In genomic region chr4:55318541-55319129, GRCh38 we compare ENCODE assay signal across 18 cellular contexts. TPM values are rescaled to one million over a fixed set of nuclear protein-coding genes. Genes with fewer than 3 reads are reported as not detected.
A peak's percentile ranks its signal among the peaks of the same experiment; 100 is the strongest.
DNase-seq lines count a peak whose midpoint lies in the region; ATAC-seq, FAIRE-seq and TF ChIP-seq lines count a peak whose summit lies in the region.
"Had no signal": no experiment of that assay in that cellular context is flagged by ENCODE, and none has a peak within 500 bp of the region (broad histone marks: within the 10 kb centered on the region; RNA-seq: fewer than 3 reads in every experiment).

No MANE protein-coding gene starts in this region.

- no peaks in the 10 kb centered on the region for H3K36me3 Mint-ChIP-seq in Calu3 (ENCODE audit: insufficient read depth, unreplicated experiment)
- no peaks in the 10 kb centered on the region for H3K36me3 Mint-ChIP-seq in activated CD8-positive, alpha-beta T cell treated with anti-CD3 and anti-CD28 coated beads, Interleukin-2, amount 10 ng/mL, durations not matched to agents 7 days and 5 days (ENCODE audit: low read depth)
- H3K36me3 Mint-ChIP-seq: memory B cell; naive thymus-derived CD4-positive, alpha-beta T cell; type B pancreatic cell had no signal

- ATAC-seq in activated CD8-positive, alpha-beta T cell treated with anti-CD3 and anti-CD28 coated beads, Interleukin-2, amount 10 ng/mL, durations not matched to agents 7 days and 5 days = peak; percentile 55
- ATAC-seq: naive thymus-derived CD4-positive, alpha-beta T cell; sciatic nerve; SK-N-SH treated with all-trans-retinoic acid at 6 μM for 48 hours had no signal

- 78 to 88% methylated on average over 2 of the region's 2 CpGs for WGBS in thyroid gland, 2 donors

- H3K27ac ChIP-seq in BLaER1 treated with 17β-estradiol and CSF1 and Interleukin-3, amounts not matched to agents 10 nM and 100 nM = no peak overlapping the region
- no peak overlapping the region for H3K27ac ChIP-seq in thyroid gland

- BruUV-seq in Calu3 (replicated peaks; lab: Mats Ljungman, UMichigan) = no TSS peak

- intact Hi-C loops in Calu3 (cut with micrococcal nuclease; ENCODE audit: unreplicated experiment) = no loop called here
- intact Hi-C loops in thyroid gland (cut with DNase I) = no loop called here

- POLR2A ChIA-PET in activated CD8-positive, alpha-beta T cell treated with anti-CD3 and anti-CD28 coated beads, Interleukin-2, amount 10 ng/mL, durations not matched to agents 7 days and 5 days (lab: Charles Lee) = interaction anchor here (0.7 kb wide), 1 partner anchor 532 kb away, joined by 3 read pairs; no protein-coding TSS in a partner anchor

- no peak overlapping the region for H3K4me3 ChIP-seq in BLaER1 treated with 17β-estradiol and CSF1 and Interleukin-3, amounts not matched to agents 10 nM and 100 nM
- H3K4me3 ChIP-seq in mucosa of stomach (ENCODE audit: low read length) (no peak overlapping the region), thyroid gland (replicated peaks in 1 of 3) (no peak overlapping the region)

- no peaks in the 10 kb centered on the region for H4K20me1 ChIP-seq in BLaER1 treated with 17β-estradiol and CSF1 and Interleukin-3, amounts not matched to agents 10 nM and 100 nM

- no peak overlapping the region for H3K9ac ChIP-seq in BLaER1 treated with 17β-estradiol and CSF1 and Interleukin-3, amounts not matched to agents 10 nM and 100 nM
- peak overlapping the region; percentile 11 for H3K9ac ChIP-seq in mucosa of stomach (ENCODE audit: low read length)

- H3K27me3 Mint-ChIP-seq in Calu3 (ENCODE audit: unreplicated experiment) = no peaks in the 10 kb centered on the region
- H3K27me3 Mint-ChIP-seq in activated CD8-positive, alpha-beta T cell treated with anti-CD3 and anti-CD28 coated beads, Interleukin-2, amount 10 ng/mL, durations not matched to agents 7 days and 5 days (ENCODE audit: low read depth) = no peaks in the 10 kb centered on the region

- peak overlapping the region; percentile 41 for H3K27ac Mint-ChIP-seq in Calu3 (ENCODE audit: unreplicated experiment)
- no peak overlapping the region for H3K27ac Mint-ChIP-seq in activated CD8-positive, alpha-beta T cell treated with anti-CD3 and anti-CD28 coated beads, Interleukin-2, amount 10 ng/mL, durations not matched to agents 7 days and 5 days
- H3K27ac Mint-ChIP-seq: memory B cell, type B pancreatic cell had no signal

- no peak for TF ChIP-seq POLR2A in thyroid gland (IDR thresholded peaks at IDR 0.05)

- no peak overlapping the region for H3K4me3 Mint-ChIP-seq in Calu3 (ENCODE audit: low read depth, unreplicated experiment)
- H3K4me3 Mint-ChIP-seq in activated CD8-positive, alpha-beta T cell treated with anti-CD3 and anti-CD28 coated beads, Interleukin-2, amount 10 ng/mL, durations not matched to agents 7 days and 5 days = no peak overlapping the region
- H3K4me3 Mint-ChIP-seq: memory B cell, type B pancreatic cell had no signal

- no peak for TF ChIP-seq CTCF in Calu3 (IDR thresholded peaks at IDR 0.05; ENCODE audit: unreplicated experiment)
- TF ChIP-seq CTCF in D721Med (IDR thresholded peaks at IDR 0.05; ENCODE audit: insufficient read depth, missing control alignments) = no peak
- TF ChIP-seq CTCF in thyroid gland (IDR thresholded peaks at IDR 0.05) = no peak

- no peaks in the 10 kb centered on the region for H3K9me3 Mint-ChIP-seq in Calu3 (ENCODE audit: low read depth, unreplicated experiment)
- H3K9me3 Mint-ChIP-seq in activated CD8-positive, alpha-beta T cell treated with anti-CD3 and anti-CD28 coated beads, Interleukin-2, amount 10 ng/mL, durations not matched to agents 7 days and 5 days (ENCODE audit: insufficient read depth) = no peaks in the 10 kb centered on the region
- H3K9me3 Mint-ChIP-seq: type B pancreatic cell had no signal

- CTCF ChIA-PET in Calu3 (lab: Charles Lee) = no interaction called here
- CTCF ChIA-PET in activated CD8-positive, alpha-beta T cell treated with anti-CD3 and anti-CD28 coated beads, Interleukin-2, amount 10 ng/mL, durations not matched to agents 7 days and 5 days (lab: Charles Lee) = interaction anchor here (0.8 to 1.4 kb wide), 2 partner anchors 134 to 135 kb away, joined by 3 read pairs; no protein-coding TSS in a partner anchor

- H3K36me3 ChIP-seq in BLaER1 treated with 17β-estradiol and CSF1 and Interleukin-3, amounts not matched to agents 10 nM and 100 nM = no peaks in the 10 kb centered on the region
- H3K36me3 ChIP-seq in mucosa of stomach (ENCODE audit: control insufficient read depth, insufficient read depth, low read length) (no peaks in the 10 kb centered on the region), thyroid gland (no peaks in the 10 kb centered on the region)

- DNase-seq in Calu3 = no peak
- DNase-seq in activated CD8-positive, alpha-beta T cell treated with anti-CD3 and anti-CD28 coated beads, Interleukin-2, amount 10 ng/mL, durations not matched to agents 7 days and 5 days = no peak
- no peak for DNase-seq in D721Med (ENCODE audit: insufficient read length, low spot score)
- no peak for DNase-seq in C1 segment of cervical spinal cord (lab: John Stamatoyannopoulos, UW)
- no peak for DNase-seq in thyroid gland
- DNase-seq: cortex of kidney, glutamatergic neuron, NCI-H1436, NCI-H524 treated with DMSO at 0.1 percent for 48 hours, RPMI8226, T1000 had no signal

- H3K9me3 ChIP-seq in BLaER1 treated with 17β-estradiol and CSF1 and Interleukin-3, amounts not matched to agents 10 nM and 100 nM (replicated peaks in 1 of 11) = no peaks in the 10 kb centered on the region
- H3K9me3 ChIP-seq in mucosa of stomach (ENCODE audit: control insufficient read depth, low read length) (no peaks in the 10 kb centered on the region), thyroid gland (no peaks in the 10 kb centered on the region)

- peaks cover 15 to 43% (median 24%) of the 10 kb centered on the region in 10 experiments for H3K4me1 ChIP-seq in BLaER1 treated with 17β-estradiol and CSF1 and Interleukin-3, amounts not matched to agents 10 nM and 100 nM
- H3K4me1 ChIP-seq in mucosa of stomach (ENCODE audit: control insufficient read depth, insufficient read depth, low read length) (peaks cover 17% of the 10 kb centered on the region), thyroid gland (no peaks in the 10 kb centered on the region)

- H3K4me1 Mint-ChIP-seq in Calu3 (ENCODE audit: low read depth, unreplicated experiment) = peaks cover 15% of the 10 kb centered on the region
- peaks cover 10% of the 10 kb centered on the region for H3K4me1 Mint-ChIP-seq in activated CD8-positive, alpha-beta T cell treated with anti-CD3 and anti-CD28 coated beads, Interleukin-2, amount 10 ng/mL, durations not matched to agents 7 days and 5 days (ENCODE audit: low read depth)
- H3K4me1 Mint-ChIP-seq: memory B cell had no signal

- H3K4me2 ChIP-seq in BLaER1 treated with 17β-estradiol and CSF1 and Interleukin-3, amounts not matched to agents 10 nM and 100 nM = peak overlapping the region; percentile 11 to 60 (median 32); a peak in 16 of 22 replicates

- no peak for FAIRE-seq in D721Med (lab: Jason Lieb, UNC)

- no peaks in the 10 kb centered on the region for H3K27me3 ChIP-seq in BLaER1 treated with 17β-estradiol and CSF1 and Interleukin-3, amounts not matched to agents 10 nM and 100 nM
- H3K27me3 ChIP-seq in mucosa of stomach (ENCODE audit: control insufficient read depth, insufficient read depth, low read length) (no peaks in the 10 kb centered on the region), thyroid gland (no peaks in the 10 kb centered on the region)

RNA-seq across cellular contexts. Expression of gene SRD5A3, which starts 27.4 kb away (rescaled TPM):
- 35.9 and 39.6 TPM in 2 replicates for total RNA-seq in Calu3 (2022)
- 1 to 10 TPM; 6.5 to 8.6 TPM for total RNA-seq in activated CD8-positive, alpha-beta T cell treated with anti-CD3 and anti-CD28 coated beads, Interleukin-2, amount 10 ng/mL, durations not matched to agents 7 days and 5 days
- total RNA-seq in thyroid gland = 10 to 100 TPM in 1 of 4 donors, 1 to 10 TPM in 3; 2.7 to 12.0 (median 7.0) TPM
